Comparison of ENCODE assay signal across 8 cellular contexts in genomic region chr7:151315038-151315655, GRCh38. TPM values are rescaled to one million over a fixed set of nuclear protein-coding genes. Genes with fewer than 3 reads are reported as not detected.
DNase-seq lines count a peak whose midpoint lies in the region; ATAC-seq, FAIRE-seq and TF ChIP-seq lines count a peak whose summit lies in the region.

No MANE protein-coding gene starts in this region.

- H3K4ac ChIP-seq in H1 (replicated peaks; ENCODE audit: insufficient read length, low read depth, low read length) = no peak overlapping the region

- TF ChIP-seq RAD21 in H1 (IDR thresholded peaks at IDR 0.05 in 1 of 2, conservative IDR thresholded peaks at IDR 0.05 in 1 of 2; ENCODE audit: low read depth in 2 of 2, low read length in 2 of 2) = peak; percentile 85 to 87

- FAIRE-seq in H1 (lab: Jason Lieb, UNC) = peak; percentile 74

- no peak overlapping the region for H2BK12ac ChIP-seq in H1 (ENCODE audit: low read depth, low read length)

- ATAC-seq in HG02973 (IDR thresholded peaks at IDR 0.05; ENCODE audit: unreplicated experiment) = peak; percentile 56
- no peak for ATAC-seq in HG03571 (IDR thresholded peaks at IDR 0.05; ENCODE audit: unreplicated experiment)

- no peak overlapping the region for H4K8ac ChIP-seq in H1 (ENCODE audit: extremely low read depth, insufficient read depth, low read length)

- no peak for TF ChIP-seq EP300 in H1 (IDR thresholded peaks at IDR 0.05; ENCODE audit: borderline replicate concordance in 1 of 2, low read depth in 2 of 2, low read length in 2 of 2)

- no peak overlapping the region for H2BK20ac ChIP-seq in H1 (ENCODE audit: low read length)

- H3K36me3 ChIP-seq in H1 (ENCODE audit: control insufficient read depth in 2 of 4, insufficient read depth in 4 of 4, low read length in 3 of 4) = no peaks in the 10 kb centered on the region

- peaks cover 13% of the 10 kb centered on the region; the same call in 1 of the 2 replicates for H3K23me2 ChIP-seq in H1 (ENCODE audit: low read depth, low read length)

- peaks cover 1% of the 10 kb centered on the region for H3K36me3 Mint-ChIP-seq in mesothelial cell of epicardium

- H3K27me3 ChIP-seq in H1 (replicated peaks in 1 of 4; ENCODE audit: control insufficient read depth in 3 of 4, extremely low read depth in 1 of 4, insufficient read depth in 3 of 4, low read length in 3 of 4) = no peaks in the 10 kb centered on the region

- H3K27ac Mint-ChIP-seq in mesothelial cell of epicardium = no peak overlapping the region

- no peak overlapping the region for H2BK120ac ChIP-seq in H1 (replicated peaks; ENCODE audit: low read depth, low read length)

- DNase-seq in EH (ENCODE audit: low read depth) (peak; percentile 66), NCI-H774 (lab: John Stamatoyannopoulos, UW) (peak; percentile 37), H1 (ENCODE audit: low read depth in 1 of 2, low spot score in 2 of 2) (peak; percentile 13 to 87), mesothelial cell of epicardium (ENCODE audit: low spot score in 2 of 2, unreplicated experiment in 2 of 2) (peak; percentile 50 to 78)
- DNase-seq in activated CD8-positive, alpha-beta memory T cell treated with anti-CD3 and anti-CD28 coated beads for 1 hour (ENCODE audit: extremely low read depth in 1 of 2, low read depth in 1 of 2) = peak; percentile 49 to 61
- peak; percentile 51 to 75 for DNase-seq in stimulated activated CD8-positive, alpha-beta memory T cell treated with anti-CD3 and anti-CD28 coated beads, Interleukin-4, amount 100 ng/mL, for 4 hours (ENCODE audit: low read depth in 2 of 2, low spot score in 1 of 2)

- no peak overlapping the region for H3K4me3 ChIP-seq in H1 (ENCODE audit: extremely low read depth in 1 of 4, insufficient read depth in 2 of 4, low read depth in 3 of 4, low read length in 4 of 4)

- no peak overlapping the region for H3K4me3 Mint-ChIP-seq in mesothelial cell of epicardium

- CTCF ChIA-PET in H1 (lab: Charles Lee; ENCODE audit: partially characterized antibody) = interaction anchor here (0.6 to 5.6 kb wide), 43 partner anchors 9 to 453 kb away, joined by 3 to 161 read pairs (median 4); partner anchors contain the start of genes CHPF2 and NUB1

- no peak overlapping the region for H2BK15ac ChIP-seq in H1 (ENCODE audit: low read length)

- no peak overlapping the region for H3K27ac ChIP-seq in H1 (ENCODE audit: low read depth, low read length)

- no peaks in the 10 kb centered on the region for H3K79me1 ChIP-seq in H1 (ENCODE audit: low read depth, low read length)

- 46% methylated on average over 12 of the region's 13 CpGs; no CpG with 5 or more reads in 1 of the 2 experiments for WGBS in H1 (ENCODE audit: extremely low coverage in 1 of 2, insufficient coverage in 1 of 2, insufficient read length in 1 of 2, insufficient replicate concordance in 2 of 2, low coverage in 1 of 2, low lambda C conversion rate in 2 of 2, missing lambda C conversion rate in 1 of 2), 2 experiments

- no peak overlapping the region for H3K23ac ChIP-seq in H1 (ENCODE audit: insufficient read length)

- peak; percentile 56 to 86 (median 80) for TF ChIP-seq CTCF in H1 (IDR thresholded peaks at IDR 0.05; ENCODE audit: control extremely low read depth in 1 of 3, insufficient read depth in 1 of 3, low read depth in 1 of 3, low read length in 3 of 3)
- TF ChIP-seq CTCF in mesothelial cell of epicardium (IDR thresholded peaks at IDR 0.05; ENCODE audit: unreplicated experiment) = peak; percentile 89

- H2AK5ac ChIP-seq in H1 (ENCODE audit: low read depth, low read length) = no peak overlapping the region

- H3K18ac ChIP-seq in H1 (ENCODE audit: extremely low read depth, low read length) = no peak overlapping the region

- H2BK5ac ChIP-seq in H1 (ENCODE audit: low read depth, low read length) = no peak overlapping the region

- peaks cover 2% of the 10 kb centered on the region for H3K4me1 Mint-ChIP-seq in mesothelial cell of epicardium

- no peak overlapping the region for H4K5ac ChIP-seq in H1 (ENCODE audit: insufficient read length, low read depth, low read length)

- peaks cover 16% of the 10 kb centered on the region for H3K9me3 Mint-ChIP-seq in mesothelial cell of epicardium

- no peak for TF ChIP-seq POLR2A in H1 (IDR thresholded peaks at IDR 0.05; ENCODE audit: control extremely low read depth in 1 of 2, low read depth in 2 of 2, low read length in 2 of 2)

- H4K91ac ChIP-seq in H1 (replicated peaks; ENCODE audit: insufficient read length, low read length) = no peak overlapping the region

- H3K9ac ChIP-seq in H1 (replicated peaks in 1 of 4; ENCODE audit: extremely low read depth in 1 of 4, low read depth in 3 of 4, low read length in 3 of 4) = no peak overlapping the region

- H3K14ac ChIP-seq in H1 (ENCODE audit: insufficient read length) = no peak overlapping the region

- peaks cover 0 to 9% of the 10 kb centered on the region in 2 experiments for H4K20me1 ChIP-seq in H1 (replicated peaks in 1 of 2; ENCODE audit: control insufficient read depth in 1 of 2, insufficient read depth in 2 of 2, low read length in 2 of 2)

- H3K4me2 ChIP-seq in H1 (ENCODE audit: insufficient read depth in 1 of 2, low read depth in 2 of 2, low read length in 2 of 2) = no peak overlapping the region

- H3K9me3 ChIP-seq in H1 (ENCODE audit: insufficient read depth in 2 of 2, low read depth in 1 of 2, low read length in 1 of 2) = peaks cover 13 to 16% of the 10 kb centered on the region in 2 experiments

- H2AFZ ChIP-seq in H1 (ENCODE audit: low read length) = no peak overlapping the region

- no peaks in the 10 kb centered on the region for H3K27me3 Mint-ChIP-seq in mesothelial cell of epicardium (ENCODE audit: low read depth)

- no peak overlapping the region for H3K56ac ChIP-seq in H1 (replicated peaks; ENCODE audit: insufficient read length, low read depth, low read length)

- POLR2A ChIA-PET in H1 (lab: Charles Lee; ENCODE audit: partially characterized antibody) = interaction anchor here (0.6 to 2.3 kb wide), 2 partner anchors 35 to 267 kb away, joined by 3 to 8 read pairs; partner anchors contain the start of gene ASIC3

- H3K4me1 ChIP-seq in H1 (replicated peaks in 1 of 4; ENCODE audit: control insufficient read depth in 3 of 4, insufficient read depth in 4 of 4, low read length in 3 of 4) = no peaks in the 10 kb centered on the region

- H3K79me2 ChIP-seq in H1 (ENCODE audit: control insufficient read depth in 1 of 2, insufficient read depth in 2 of 2, low read length in 2 of 2) = no peaks in the 10 kb centered on the region

TF ChIP-seq in H1, 55 proteins besides CTCF, POLR2A, EP300 and RAD21 (continues in another document):
- no peak for TF ChIP-seq USF2 (IDR thresholded peaks at IDR 0.05; ENCODE audit: low read length)
- TF ChIP-seq POLR2AphosphoS5 (IDR thresholded peaks at IDR 0.05; ENCODE audit: low read depth, low read length) = no peak
- TF ChIP-seq BCL11A (IDR thresholded peaks at IDR 0.05; ENCODE audit: low read depth in 2 of 2, low read length in 2 of 2) = no peak
- no peak for TF ChIP-seq POU5F1 (IDR thresholded peaks at IDR 0.05; ENCODE audit: low read depth, low read length)
- no peak for TF ChIP-seq TCF12 (IDR thresholded peaks at IDR 0.05; ENCODE audit: low read depth, low read length)
- TF ChIP-seq PHF8 (conservative IDR thresholded peaks at IDR 0.05; ENCODE audit: low read depth, low read length) = no peak
- TF ChIP-seq BACH1 (IDR thresholded peaks at IDR 0.05; ENCODE audit: low read length) = no peak
- TF ChIP-seq JUND (IDR thresholded peaks at IDR 0.05; ENCODE audit: low read length) = no peak
- no peak for TF ChIP-seq CBX8 (IDR thresholded peaks at IDR 0.05; ENCODE audit: borderline replicate concordance, low read depth, low read length)

RNA-seq across cellular contexts. Expression of gene NUB1, which starts 26.5 kb away (rescaled TPM):
- 37.7 and 43.5 TPM in 2 replicates for total RNA-seq in H1 (2021; fragmentation: NEBNext Ultra II Directional; extraction: Animal tissue kit (Norgen Biotek cat#: 25700))
- polyA plus RNA-seq in H1 (2011; rRNA removed) = 20.5 and 22.1 TPM in 2 replicates
- 26.7 TPM for polyA plus RNA-seq in H1 (2011; cell fraction: cytosol; rRNA removed)
- 28.6 TPM for polyA plus RNA-seq in H1 (2011; cell fraction: nucleus; rRNA removed)
- 26.1 to 56.9 TPM (median 28.7 TPM) in 4 replicates for polyA plus RNA-seq in H1 (2012, experiment 1 of 2)
- 8.2 TPM for polyA plus RNA-seq in H1 (2012, experiment 2 of 2)
- polyA plus RNA-seq in H1 (2013, experiment 1 of 2) = 42.6 TPM
- 43.8 TPM for polyA plus RNA-seq in H1 (2013, experiment 2 of 2)
- polyA minus RNA-seq in H1 (2011; rRNA and poly(A)+ RNA removed) = 21.8 and 23.6 TPM in 2 replicates
- polyA minus RNA-seq in H1 (2011; cell fraction: cytosol; rRNA and poly(A)+ RNA removed) = 16.0 TPM
- polyA minus RNA-seq in H1 (2011; cell fraction: nucleus; rRNA and poly(A)+ RNA removed) = 21.4 TPM
- 47.7 to 52.4 TPM (median 52.3 TPM) in 3 replicates for total RNA-seq in mesothelial cell of epicardium
